In the genomic region with DNA sequence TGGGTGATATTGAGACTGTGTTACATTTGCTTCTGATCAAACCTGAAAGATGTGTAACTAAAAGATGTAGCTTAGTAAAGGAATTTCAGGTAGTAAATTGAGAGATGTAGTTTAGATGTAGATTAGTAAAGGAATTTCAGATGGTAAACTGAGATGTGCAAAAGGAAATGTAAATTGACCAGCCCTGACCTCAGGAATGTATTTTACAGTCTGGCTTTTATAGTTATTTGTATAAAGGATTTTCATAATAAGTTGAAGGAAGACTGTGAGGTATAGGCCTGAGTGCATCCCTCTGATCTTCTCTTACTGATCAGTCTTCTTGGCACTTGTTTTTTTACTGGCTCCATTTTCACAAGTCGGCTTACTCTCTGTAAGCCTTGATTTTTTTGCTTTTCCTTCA, we compare ENCODE assay signal across 15 cellular contexts. TPM values are rescaled to one million over a fixed set of nuclear protein-coding genes. Genes with fewer than 3 reads are reported as not detected.
DNase-seq lines count a peak whose midpoint lies in the region; ATAC-seq lines count a peak whose summit lies in the region.
"Had no signal": no experiment of that assay in that cellular context is flagged by ENCODE, and none has a peak within 500 bp of the region (broad histone marks: within the 10 kb centered on the region; RNA-seq: fewer than 3 reads in every experiment).

No MANE protein-coding gene starts in this region.

- CTCF ChIA-PET in T-cell (lab: Charles Lee) = interaction anchor here in 1 of 2 donors (0.6 kb wide), 1 partner anchor 44 kb away, joined by 3 read pairs; no protein-coding TSS in a partner anchor

- H3K27ac Mint-ChIP-seq in stimulated activated naive CD8-positive, alpha-beta T cell treated with anti-CD3 and anti-CD28 coated beads, Interleukin-15, amount 100 ng/mL, for 72 hours = no peak overlapping the region
- peak overlapping the region; percentile 52 to 62 for H3K27ac Mint-ChIP-seq in T-cell

- POLR2A ChIA-PET in T-cell (lab: Charles Lee) = interaction anchor here in 1 of 2 donors (0.6 kb wide), 1 partner anchor 48 kb away, joined by 5 read pairs; no protein-coding TSS in a partner anchor

- no peaks in the 10 kb centered on the region for H3K27me3 Mint-ChIP-seq in stimulated activated naive CD8-positive, alpha-beta T cell treated with anti-CD3 and anti-CD28 coated beads, Interleukin-15, amount 100 ng/mL, for 72 hours
- no peaks in the 10 kb centered on the region for H3K27me3 Mint-ChIP-seq in T-cell
- H3K27me3 Mint-ChIP-seq: effector memory CD8-positive, alpha-beta T cell had no signal

- H3K4me1 Mint-ChIP-seq in stimulated activated naive CD8-positive, alpha-beta T cell treated with anti-CD3 and anti-CD28 coated beads, Interleukin-15, amount 100 ng/mL, for 72 hours = peaks cover 78% of the 10 kb centered on the region
- H3K4me1 Mint-ChIP-seq in T-cell = peaks cover 79 to 84% (median 83%) of the 10 kb centered on the region in 3 donors

- peak overlapping the region; percentile 51 to 62 for H3K4me3 Mint-ChIP-seq in stimulated activated naive CD8-positive, alpha-beta T cell treated with anti-CD3 and anti-CD28 coated beads, Interleukin-15, amount 100 ng/mL, for 72 hours
- peak overlapping the region in 2 of 3 donors; percentile 7 to 13 for H3K4me3 Mint-ChIP-seq in T-cell
- H3K4me3 Mint-ChIP-seq: effector memory CD8-positive, alpha-beta T cell had no signal

- no peaks in the 10 kb centered on the region for H3K36me3 Mint-ChIP-seq in T-cell

- DNase-seq in stimulated activated naive CD8-positive, alpha-beta T cell treated with anti-CD3 and anti-CD28 coated beads, Interleukin-15, amount 100 ng/mL, for 72 hours = no peak
- no peak for DNase-seq in stimulated activated naive CD8-positive, alpha-beta T cell treated with anti-CD3 and anti-CD28 coated beads, Interleukin-15, Interleukin-2, amounts not matched to agents 100 U/mL and 50 U/mL, for 24 hours
- no peak for DNase-seq in T-cell
- peak; percentile 26 for DNase-seq in iris pigment epithelial cell (ENCODE audit: low read depth)
- no peak for DNase-seq in SW480 (ENCODE audit: low spot score)
- no peak for DNase-seq in NCI-H146 (lab: John Stamatoyannopoulos, UW)
- DNase-seq: activated CD4-positive, alpha-beta T cell treated with anti-CD3 and anti-CD28 coated beads for 1 hour; DMS 273 treated with DMSO at 0.1 percent for 48 hours; effector memory CD8-positive, alpha-beta T cell; GOT3; NCI-H446 treated with DMSO at 0.1 percent for 48 hours; ovary; SW 1271 had no signal

- H3K9me3 Mint-ChIP-seq in stimulated activated naive CD8-positive, alpha-beta T cell treated with anti-CD3 and anti-CD28 coated beads, Interleukin-15, amount 100 ng/mL, for 72 hours = no peaks in the 10 kb centered on the region
- no peaks in the 10 kb centered on the region for H3K9me3 Mint-ChIP-seq in T-cell
- H3K9me3 Mint-ChIP-seq: effector memory CD8-positive, alpha-beta T cell had no signal

- no peak for ATAC-seq in stimulated activated naive CD8-positive, alpha-beta T cell treated with anti-CD3 and anti-CD28 coated beads, Interleukin-15, amount 100 ng/mL, for 72 hours
- ATAC-seq in stimulated activated naive CD8-positive, alpha-beta T cell treated with anti-CD3 and anti-CD28 coated beads, Interleukin-15, Interleukin-2, amounts not matched to agents 100 U/mL and 50 U/mL, for 24 hours = no peak
- ATAC-seq in T-cell (replicated peaks in 1 of 4) (no peak), HG03378 (IDR thresholded peaks at IDR 0.05; ENCODE audit: unreplicated experiment) (no peak), HG03457 (IDR thresholded peaks at IDR 0.05; ENCODE audit: unreplicated experiment) (no peak)
- ATAC-seq: effector memory CD8-positive, alpha-beta T cell had no signal

RNA-seq across cellular contexts. Expression of a gene that starts 3.2 kb away (rescaled TPM):
- 10 to 100 TPM; 18.9 to 24.6 (median 21.1) TPM for total RNA-seq in T-cell

Comparison
In these comparisons a context has a peak if more than half of its experiments do, and no peak if none do; other contexts are left out.
1. H3K27ac Mint-ChIP-seq: peak in T-cell (2 of 2); none in stimulated activated naive CD8-positive, alpha-beta T cell treated with anti-CD3 and anti-CD28 coated beads, Interleukin-15, amount 100 ng/mL, for 72 hours (0 of 2).